ENCODE assay signal across 1 cellular context in genomic region chr19:12946092-12946845, GRCh38.
A peak's percentile ranks its signal among the peaks of the same experiment; 100 is the strongest.
TF ChIP-seq lines count a peak whose summit lies in the region.

No MANE protein-coding gene starts in this region.

TF ChIP-seq in K562, 482 proteins besides CTCF, POLR2A, EP300 and RAD21 (continued from another document and continues in another):
- TF ChIP-seq RREB1 (CRISPR knock-in tag; IDR thresholded peaks at IDR 0.05) (no peak), MIER1 (IDR thresholded peaks at IDR 0.05; ENCODE audit: low read depth) (no peak), ATF2 (CRISPR knock-in tag; IDR thresholded peaks at IDR 0.05) (no peak), ZMIZ1 (IDR thresholded peaks at IDR 0.05; ENCODE audit: low read depth in 2 of 2, low read length in 2 of 2) (no peak), POLR2B (IDR thresholded peaks at IDR 0.05; ENCODE audit: low read depth, partially characterized antibody) (no peak), TAF1 (IDR thresholded peaks at IDR 0.05; ENCODE audit: control insufficient read depth, extremely low read depth, insufficient read depth, low read length, severe bottlenecking) (no peak), ZFP30 (CRISPR knock-in tag; IDR thresholded peaks at IDR 0.05; ENCODE audit: borderline replicate concordance) (0 out of 2 replicates have a peak, but pooled peaks have one; percentile 24), HCFC1 (IDR thresholded peaks at IDR 0.05; ENCODE audit: low read depth, low read length) (no peak), NBN (IDR thresholded peaks at IDR 0.05; ENCODE audit: low read depth) (no peak), ZC3H11A (IDR thresholded peaks at IDR 0.05; ENCODE audit: low read depth, low read length) (no peak), HMBOX1 (IDR thresholded peaks at IDR 0.05) (no peak), POLR2G (IDR thresholded peaks at IDR 0.05; ENCODE audit: low read depth, low read length) (peak; percentile 82), MTA2 (IDR thresholded peaks at IDR 0.05; ENCODE audit: low read depth) (no peak; the same call in 1 of the 2 replicates), SAP30 (IDR thresholded peaks at IDR 0.05; ENCODE audit: borderline replicate concordance, insufficient read depth, low read depth, low read length, poor library complexity, severe bottlenecking) (peak; percentile 12), GABPA (tag; conservative IDR thresholded peaks at IDR 0.05; ENCODE audit: low read depth) (no peak), RCOR1 (IDR thresholded peaks at IDR 0.05; ENCODE audit: borderline replicate concordance in 1 of 2, low read depth in 2 of 2, low read length in 2 of 2) (no peak), PRPF4 (IDR thresholded peaks at IDR 0.05; ENCODE audit: insufficient read depth, low read depth, low read length, poor library complexity, severe bottlenecking) (peak; percentile 65), KAT2B (IDR thresholded peaks at IDR 0.05; ENCODE audit: low read depth, low read length) (no peak), STAT6 (CRISPR knock-in tag; IDR thresholded peaks at IDR 0.05) (no peak), ZKSCAN1 (IDR thresholded peaks at IDR 0.05; ENCODE audit: low read depth, low read length) (no peak), ZNF232 (CRISPR knock-in tag; IDR thresholded peaks at IDR 0.05) (no peak), ADNP (tag; IDR thresholded peaks at IDR 0.05) (no peak), TGIF2 (CRISPR knock-in tag; IDR thresholded peaks at IDR 0.05) (no peak), NEUROD1 (IDR thresholded peaks at IDR 0.05; ENCODE audit: borderline replicate concordance, low read depth, low read length, partially characterized antibody) (no peak), HDAC3 (IDR thresholded peaks at IDR 0.05; ENCODE audit: borderline replicate concordance, partially characterized antibody) (no peak), ELK1 (CRISPR knock-in tag; IDR thresholded peaks at IDR 0.05) (no peak), SMARCB1 (IDR thresholded peaks at IDR 0.05; ENCODE audit: insufficient read length, low read depth) (no peak), HNRNPUL1 (IDR thresholded peaks at IDR 0.05; ENCODE audit: low read length) (no peak), FOXM1 (IDR thresholded peaks at IDR 0.05; ENCODE audit: low read depth) (no peak), FOXM1 (CRISPR knock-in tag; IDR thresholded peaks at IDR 0.05; ENCODE audit: low read depth) (no peak), PATZ1 (CRISPR knock-in tag; IDR thresholded peaks at IDR 0.05; ENCODE audit: borderline replicate concordance) (no peak), TSC22D4 (tag; IDR thresholded peaks at IDR 0.05) (no peak)
